ENCODE assay signal across 8 cellular contexts in the genomic region with DNA sequence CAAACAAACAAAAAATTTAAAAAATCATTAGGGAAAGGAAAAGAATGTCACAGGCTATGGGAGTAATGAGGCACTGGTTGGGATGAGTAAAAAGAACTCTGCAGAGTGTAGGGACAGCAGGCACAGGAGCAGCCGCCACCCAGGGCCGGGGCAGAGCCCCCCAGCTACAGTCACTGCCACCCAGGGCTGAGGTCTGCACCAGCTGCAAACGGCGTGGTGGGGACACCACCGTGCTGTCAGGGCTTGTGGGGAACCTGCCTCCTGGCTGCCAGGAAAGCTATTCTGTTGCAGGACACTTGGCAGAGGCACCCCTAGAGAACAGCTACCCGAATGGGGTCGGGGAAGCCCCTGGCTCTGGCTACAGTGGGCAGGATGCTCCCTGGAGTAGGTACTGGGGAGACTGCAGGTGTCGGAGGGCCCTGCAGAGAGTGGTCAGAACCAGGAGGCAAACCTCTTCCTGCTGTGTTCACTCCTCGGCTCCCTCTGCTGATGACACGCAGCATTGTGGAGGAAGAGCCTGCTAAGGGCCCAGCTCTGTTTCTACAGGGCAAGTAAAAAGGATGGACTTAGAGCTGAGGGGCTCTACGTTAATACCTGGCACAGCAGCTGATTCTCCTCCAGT. TPM values are rescaled to one million over a fixed set of nuclear protein-coding genes. Genes with fewer than 3 reads are reported as not detected.
DNase-seq lines count a peak whose midpoint lies in the region; ATAC-seq and TF ChIP-seq lines count a peak whose summit lies in the region.

No MANE protein-coding gene starts in this region.

- H3K36me3 ChIP-seq in KMS-11 (ENCODE audit: insufficient read depth) = no peaks in the 10 kb centered on the region

- peak; percentile 54 for TF ChIP-seq CTCF in KMS-11 (conservative IDR thresholded peaks at IDR 0.05; ENCODE audit: low read depth, low read length)
- no peak for TF ChIP-seq CTCF in activated CD8-positive, alpha-beta T cell treated with anti-CD3 and anti-CD28 coated beads for 36 hours (IDR thresholded peaks at IDR 0.05)

- no peak overlapping the region for H3K4me2 ChIP-seq in KMS-11

- no peak overlapping the region for H3K4me3 Mint-ChIP-seq in activated naive CD4-positive, alpha-beta T cell treated with anti-CD3 and anti-CD28 coated beads, Interleukin-2, amount 10 ng/mL, durations not matched to agents 7 days and 5 days
- no peak overlapping the region for H3K4me3 Mint-ChIP-seq in activated CD8-positive, alpha-beta T cell treated with anti-CD3 and anti-CD28 coated beads for 36 hours

- no peaks in the 10 kb centered on the region for H3K79me2 ChIP-seq in KMS-11 (ENCODE audit: insufficient read depth, low read depth)

- H3K27ac ChIP-seq in KMS-11 = no peak overlapping the region

- H3K4me1 ChIP-seq in KMS-11 (ENCODE audit: low read depth, poor library complexity, severe bottlenecking) = no peaks in the 10 kb centered on the region

- no peak overlapping the region for H2AFZ ChIP-seq in KMS-11 (ENCODE audit: low read depth)

- CTCF ChIA-PET in activated naive CD4-positive, alpha-beta T cell treated with anti-CD3 and anti-CD28 coated beads, Interleukin-2, amount 10 ng/mL, durations not matched to agents 7 days and 5 days (lab: Charles Lee) = interaction anchor here (0.6 to 1.8 kb wide), 9 partner anchors 18 to 153 kb away, joined by 3 to 8 read pairs (median 4); a partner anchor contains a TSS
- CTCF ChIA-PET in activated CD8-positive, alpha-beta T cell treated with anti-CD3 and anti-CD28 coated beads for 36 hours (lab: Charles Lee) = interaction anchor here (0.8 to 1.8 kb wide), 5 partner anchors 15 to 105 kb away, joined by 3 to 8 read pairs (median 3); no protein-coding TSS in a partner anchor

- ATAC-seq in activated CD8-positive, alpha-beta T cell treated with anti-CD3 and anti-CD28 coated beads for 36 hours = peak; percentile 83
- ATAC-seq in GM18868 (IDR thresholded peaks at IDR 0.05; ENCODE audit: unreplicated experiment) (no peak), GM18861 (IDR thresholded peaks at IDR 0.05; ENCODE audit: unreplicated experiment) (no peak)

- no peak overlapping the region for H3K27ac Mint-ChIP-seq in activated naive CD4-positive, alpha-beta T cell treated with anti-CD3 and anti-CD28 coated beads, Interleukin-2, amount 10 ng/mL, durations not matched to agents 7 days and 5 days
- H3K27ac Mint-ChIP-seq in activated CD8-positive, alpha-beta T cell treated with anti-CD3 and anti-CD28 coated beads for 36 hours = no peak overlapping the region

- H4K20me1 ChIP-seq in KMS-11 (ENCODE audit: insufficient read depth) = no peaks in the 10 kb centered on the region

- peak; percentile 64 for DNase-seq in activated naive CD4-positive, alpha-beta T cell treated with anti-CD3 and anti-CD28 coated beads, Interleukin-2, amount 10 ng/mL, durations not matched to agents 7 days and 5 days
- no peak for DNase-seq in activated naive CD4-positive, alpha-beta T cell treated with Interleukin-2 at 50 U/mL for 16 hours
- DNase-seq in activated CD8-positive, alpha-beta T cell treated with anti-CD3 and anti-CD28 coated beads for 36 hours = peak; percentile 54
- DNase-seq in iPS-NIHi7 (ENCODE audit: extremely low spot score) = peak; percentile 86
- DNase-seq in Ammon's horn (ENCODE audit: low spot score) = no peak

- intact Hi-C loops in activated CD8-positive, alpha-beta T cell treated with anti-CD3 and anti-CD28 coated beads for 36 hours (cut with micrococcal nuclease) = no loop called here

- H3K9me3 Mint-ChIP-seq in activated naive CD4-positive, alpha-beta T cell treated with anti-CD3 and anti-CD28 coated beads, Interleukin-2, amount 10 ng/mL, durations not matched to agents 7 days and 5 days = no peaks in the 10 kb centered on the region
- H3K9me3 Mint-ChIP-seq in activated CD8-positive, alpha-beta T cell treated with anti-CD3 and anti-CD28 coated beads for 36 hours = no peaks in the 10 kb centered on the region

- peaks cover 4% of the 10 kb centered on the region for H3K4me1 Mint-ChIP-seq in activated naive CD4-positive, alpha-beta T cell treated with anti-CD3 and anti-CD28 coated beads, Interleukin-2, amount 10 ng/mL, durations not matched to agents 7 days and 5 days
- H3K4me1 Mint-ChIP-seq in activated CD8-positive, alpha-beta T cell treated with anti-CD3 and anti-CD28 coated beads for 36 hours (ENCODE audit: low read depth) = peaks cover 5% of the 10 kb centered on the region

- POLR2A ChIA-PET in activated CD8-positive, alpha-beta T cell treated with anti-CD3 and anti-CD28 coated beads for 36 hours (lab: Charles Lee) = no interaction called here

- H3K4me3 ChIP-seq in KMS-11 (IDR thresholded peaks at IDR 0.05; ENCODE audit: insufficient read depth, low read depth, low read length) = no peak overlapping the region

- no peaks in the 10 kb centered on the region for H3K27me3 ChIP-seq in KMS-11 (ENCODE audit: insufficient read depth, low read depth)

- no peaks in the 10 kb centered on the region for H3K36me3 Mint-ChIP-seq in activated naive CD4-positive, alpha-beta T cell treated with anti-CD3 and anti-CD28 coated beads, Interleukin-2, amount 10 ng/mL, durations not matched to agents 7 days and 5 days
- no peaks in the 10 kb centered on the region for H3K36me3 Mint-ChIP-seq in activated CD8-positive, alpha-beta T cell treated with anti-CD3 and anti-CD28 coated beads for 36 hours (ENCODE audit: low read depth)

- H3K9ac ChIP-seq in KMS-11 = no peak overlapping the region

- no peaks in the 10 kb centered on the region for H3K27me3 Mint-ChIP-seq in activated naive CD4-positive, alpha-beta T cell treated with anti-CD3 and anti-CD28 coated beads, Interleukin-2, amount 10 ng/mL, durations not matched to agents 7 days and 5 days
- no peaks in the 10 kb centered on the region for H3K27me3 Mint-ChIP-seq in activated CD8-positive, alpha-beta T cell treated with anti-CD3 and anti-CD28 coated beads for 36 hours

RNA-seq across cellular contexts. Expression of a gene that starts 32.3 kb away (rescaled TPM):
- total RNA-seq in activated CD8-positive, alpha-beta T cell treated with anti-CD3 and anti-CD28 coated beads for 36 hours = 10 to 100 TPM; 76.4 to 81.2 TPM

Comparison
In these comparisons a context has a peak if more than half of its experiments do, and no peak if none do; other contexts are left out.
1. DNase-seq: peak in activated naive CD4-positive, alpha-beta T cell treated with anti-CD3 and anti-CD28 coated beads, Interleukin-2, amount 10 ng/mL, durations not matched to agents 7 days and 5 days (single experiment), activated CD8-positive, alpha-beta T cell treated with anti-CD3 and anti-CD28 coated beads for 36 hours (single experiment) and iPS-NIHi7 (single experiment); none in activated naive CD4-positive, alpha-beta T cell treated with Interleukin-2 at 50 U/mL for 16 hours (single experiment) and Ammon's horn (single experiment).